In the genomic region with DNA sequence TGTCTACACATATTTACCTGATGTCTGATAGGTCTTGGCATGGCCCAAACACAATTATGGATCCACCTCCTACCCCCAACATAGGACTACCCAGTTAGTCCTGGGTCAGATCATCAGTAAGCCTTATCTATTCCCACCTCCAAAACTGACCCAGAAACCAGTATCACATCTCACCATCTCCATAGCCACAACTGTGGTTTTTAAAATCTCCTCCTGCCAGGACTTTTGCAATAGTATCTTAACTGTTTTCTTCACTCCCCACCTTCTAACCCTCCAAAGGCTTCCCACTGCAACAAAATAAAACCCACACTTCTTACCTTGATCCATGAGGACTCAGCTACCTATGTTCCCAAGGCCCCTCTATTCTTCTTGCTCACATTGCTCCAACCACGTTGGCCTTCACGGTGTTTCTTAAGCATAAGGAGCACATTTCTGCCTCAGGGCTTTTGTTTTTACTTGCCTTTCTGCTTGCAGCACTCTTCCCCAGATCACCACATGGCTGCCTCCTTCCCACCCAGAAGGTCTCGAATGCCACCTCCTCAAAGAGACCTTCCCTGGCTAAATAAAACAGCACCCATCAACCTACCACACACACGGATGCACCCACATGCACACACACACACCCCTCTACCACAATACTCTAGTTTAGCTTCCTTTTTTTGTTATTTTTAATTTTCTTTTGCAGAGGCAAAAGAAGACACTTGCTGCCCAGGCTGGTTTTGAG, we compare ENCODE assay signal across 1 cellular context.
TF ChIP-seq lines count a peak whose summit lies in the region.

No MANE protein-coding gene starts in this region.

TF ChIP-seq in K562, 482 proteins besides CTCF, POLR2A, EP300 and RAD21 (continued from another document):
- TF ChIP-seq, protein P1, sequence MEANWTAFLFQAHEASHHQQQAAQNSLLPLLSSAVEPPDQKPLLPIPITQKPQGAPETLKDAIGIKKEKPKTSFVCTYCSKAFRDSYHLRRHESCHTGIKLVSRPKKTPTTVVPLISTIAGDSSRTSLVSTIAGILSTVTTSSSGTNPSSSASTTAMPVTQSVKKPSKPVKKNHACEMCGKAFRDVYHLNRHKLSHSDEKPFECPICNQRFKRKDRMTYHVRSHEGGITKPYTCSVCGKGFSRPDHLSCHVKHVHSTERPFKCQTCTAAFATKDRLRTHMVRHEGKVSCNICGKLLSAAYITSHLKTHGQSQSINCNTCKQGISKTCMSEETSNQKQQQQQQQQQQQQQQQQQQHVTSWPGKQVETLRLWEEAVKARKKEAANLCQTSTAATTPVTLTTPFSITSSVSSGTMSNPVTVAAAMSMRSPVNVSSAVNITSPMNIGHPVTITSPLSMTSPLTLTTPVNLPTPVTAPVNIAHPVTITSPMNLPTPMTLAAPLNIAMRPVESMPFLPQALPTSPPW (CRISPR knock-in tag; IDR thresholded peaks at IDR 0.05) = 0 out of 2 replicates have a peak, but pooled peaks have one; percentile 17
- TF ChIP-seq, protein P2, sequence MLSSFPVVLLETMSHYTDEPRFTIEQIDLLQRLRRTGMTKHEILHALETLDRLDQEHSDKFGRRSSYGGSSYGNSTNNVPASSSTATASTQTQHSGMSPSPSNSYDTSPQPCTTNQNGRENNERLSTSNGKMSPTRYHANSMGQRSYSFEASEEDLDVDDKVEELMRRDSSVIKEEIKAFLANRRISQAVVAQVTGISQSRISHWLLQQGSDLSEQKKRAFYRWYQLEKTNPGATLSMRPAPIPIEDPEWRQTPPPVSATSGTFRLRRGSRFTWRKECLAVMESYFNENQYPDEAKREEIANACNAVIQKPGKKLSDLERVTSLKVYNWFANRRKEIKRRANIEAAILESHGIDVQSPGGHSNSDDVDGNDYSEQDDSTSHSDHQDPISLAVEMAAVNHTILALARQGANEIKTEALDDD (IDR thresholded peaks at IDR 0.05) = peak; percentile 84
- peak; percentile 41 for TF ChIP-seq CBFA2T3 (IDR thresholded peaks at IDR 0.05)
- TF ChIP-seq CEBPB (tag; IDR thresholded peaks at IDR 0.05) = peak; percentile 52
- peak; percentile 27 for TF ChIP-seq HNRNPLL (IDR thresholded peaks at IDR 0.05; ENCODE audit: low read depth, low read length, poor library complexity, severe bottlenecking)
- TF ChIP-seq CEBPG (CRISPR knock-in tag; IDR thresholded peaks at IDR 0.05) = no peak
- TF ChIP-seq CEBPG (tag; conservative IDR thresholded peaks at IDR 0.05 in 1 of 2, IDR thresholded peaks at IDR 0.05 in 1 of 2) = 0 out of 4 replicates have a peak, but pooled peaks of 1 of the 2 experiments have one; percentile 26
- no peak for TF ChIP-seq ZNF143 (CRISPR knock-in tag; IDR thresholded peaks at IDR 0.05)
